In the genomic region with DNA sequence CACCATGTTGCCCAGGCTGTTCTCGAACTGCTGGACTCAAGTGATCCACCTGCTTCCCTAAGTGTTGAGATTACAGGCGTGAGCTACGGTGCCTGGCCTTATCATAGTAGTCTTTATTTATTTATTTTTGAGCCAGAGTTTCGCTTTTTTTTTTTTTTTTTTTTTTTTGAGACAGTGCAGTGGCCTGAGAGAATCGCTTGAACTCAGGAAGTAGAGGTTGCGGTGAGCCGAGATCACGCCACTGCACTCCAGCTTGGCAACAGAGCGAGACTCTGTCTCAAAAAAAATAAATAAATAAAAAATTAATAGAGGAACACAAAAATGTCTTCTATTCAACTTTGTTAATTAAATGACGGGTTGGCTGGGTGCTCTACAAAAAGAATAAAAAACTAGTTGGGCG, we compare ENCODE assay signal across 20 cellular contexts. TPM values are rescaled to one million over a fixed set of nuclear protein-coding genes. Genes with fewer than 3 reads are reported as not detected.
DNase-seq lines count a peak whose midpoint lies in the region; ATAC-seq and TF ChIP-seq lines count a peak whose summit lies in the region.
"Had no signal": no experiment of that assay in that cellular context is flagged by ENCODE, and none has a peak within 500 bp of the region (broad histone marks: within the 10 kb centered on the region; RNA-seq: fewer than 3 reads in every experiment).

No MANE protein-coding gene starts in this region.

- H3K4me3 Mint-ChIP-seq in activated naive CD4-positive, alpha-beta T cell treated with anti-CD3 and anti-CD28 coated beads, Interleukin-2, amount 50 U/mL, for 24 hours, result peak overlapping the region; percentile 76
- H3K4me3 Mint-ChIP-seq in activated CD8-positive, alpha-beta T cell treated with anti-CD3 and anti-CD28 coated beads, Interleukin-2, amount 10 ng/mL, durations not matched to agents 7 days and 5 days, result peak overlapping the region; percentile 28
- no peak overlapping the region for H3K4me3 Mint-ChIP-seq in memory B cell
- no peak overlapping the region for H3K4me3 Mint-ChIP-seq in type B pancreatic cell
- H3K4me3 Mint-ChIP-seq: GM23338; stimulated activated naive B cell treated with anti-CD40 and anti-IgM and Interleukin-4, amounts not matched to agents 10 μg/mL and 1 μg/mL and 100 μg/mL, for 72 hours had no signal

- no peaks in the 10 kb centered on the region for H3K9me3 Mint-ChIP-seq in activated naive CD4-positive, alpha-beta T cell treated with anti-CD3 and anti-CD28 coated beads, Interleukin-2, amount 50 U/mL, for 24 hours
- H3K9me3 Mint-ChIP-seq in activated CD8-positive, alpha-beta T cell treated with anti-CD3 and anti-CD28 coated beads, Interleukin-2, amount 10 ng/mL, durations not matched to agents 7 days and 5 days (ENCODE audit: insufficient read depth), result no peaks in the 10 kb centered on the region
- H3K9me3 Mint-ChIP-seq in memory B cell, result no peaks in the 10 kb centered on the region
- no peaks in the 10 kb centered on the region for H3K9me3 Mint-ChIP-seq in type B pancreatic cell
- H3K9me3 Mint-ChIP-seq: GM23338; stimulated activated naive B cell treated with anti-CD40 and anti-IgM and Interleukin-4, amounts not matched to agents 10 μg/mL and 1 μg/mL and 100 μg/mL, for 72 hours had no signal

- peak; percentile 57 for ATAC-seq in activated CD8-positive, alpha-beta T cell treated with anti-CD3 and anti-CD28 coated beads, Interleukin-2, amount 10 ng/mL, durations not matched to agents 7 days and 5 days
- ATAC-seq in memory B cell (ENCODE audit: low read depth) (no peak), GM18498 (IDR thresholded peaks at IDR 0.05; ENCODE audit: unreplicated experiment) (no peak), GM21381 (IDR thresholded peaks at IDR 0.05; ENCODE audit: unreplicated experiment) (no peak), GM19467 (IDR thresholded peaks at IDR 0.05; ENCODE audit: unreplicated experiment) (no peak)
- ATAC-seq: GM23338; stimulated activated naive B cell treated with anti-CD40 and anti-IgM and Interleukin-4, amounts not matched to agents 10 μg/mL and 1 μg/mL and 100 μg/mL, for 72 hours; upper lobe of right lung had no signal

- no peaks in the 10 kb centered on the region for H3K27me3 Mint-ChIP-seq in activated naive CD4-positive, alpha-beta T cell treated with anti-CD3 and anti-CD28 coated beads, Interleukin-2, amount 50 U/mL, for 24 hours
- no peaks in the 10 kb centered on the region for H3K27me3 Mint-ChIP-seq in activated CD8-positive, alpha-beta T cell treated with anti-CD3 and anti-CD28 coated beads, Interleukin-2, amount 10 ng/mL, durations not matched to agents 7 days and 5 days (ENCODE audit: low read depth)
- H3K27me3 Mint-ChIP-seq in memory B cell (no peaks in the 10 kb centered on the region), type B pancreatic cell (no peaks in the 10 kb centered on the region)
- H3K27me3 Mint-ChIP-seq: stimulated activated naive B cell treated with anti-CD40 and anti-IgM and Interleukin-4, amounts not matched to agents 10 μg/mL and 1 μg/mL and 100 μg/mL, for 72 hours had no signal

- peaks cover 13% of the 10 kb centered on the region for H3K36me3 Mint-ChIP-seq in activated naive CD4-positive, alpha-beta T cell treated with anti-CD3 and anti-CD28 coated beads, Interleukin-2, amount 50 U/mL, for 24 hours
- peaks cover 72% of the 10 kb centered on the region for H3K36me3 Mint-ChIP-seq in activated CD8-positive, alpha-beta T cell treated with anti-CD3 and anti-CD28 coated beads, Interleukin-2, amount 10 ng/mL, durations not matched to agents 7 days and 5 days (ENCODE audit: low read depth)
- peaks cover 24% of the 10 kb centered on the region for H3K36me3 Mint-ChIP-seq in memory B cell
- H3K36me3 Mint-ChIP-seq in type B pancreatic cell, result peaks cover 55% of the 10 kb centered on the region

- POLR2A ChIA-PET in activated CD8-positive, alpha-beta T cell treated with anti-CD3 and anti-CD28 coated beads, Interleukin-2, amount 10 ng/mL, durations not matched to agents 7 days and 5 days (lab: Charles Lee), result no interaction called here

- TF ChIP-seq CTCF in type B pancreatic cell (conservative IDR thresholded peaks at IDR 0.05), result no peak

- peaks cover 78% of the 10 kb centered on the region for H3K4me1 Mint-ChIP-seq in activated naive CD4-positive, alpha-beta T cell treated with anti-CD3 and anti-CD28 coated beads, Interleukin-2, amount 50 U/mL, for 24 hours
- peaks cover 61% of the 10 kb centered on the region for H3K4me1 Mint-ChIP-seq in activated CD8-positive, alpha-beta T cell treated with anti-CD3 and anti-CD28 coated beads, Interleukin-2, amount 10 ng/mL, durations not matched to agents 7 days and 5 days (ENCODE audit: low read depth)
- peaks cover 15% of the 10 kb centered on the region for H3K4me1 Mint-ChIP-seq in memory B cell
- peaks cover 25% of the 10 kb centered on the region for H3K4me1 Mint-ChIP-seq in type B pancreatic cell (ENCODE audit: unreplicated experiment)

- no peak for DNase-seq in activated naive CD4-positive, alpha-beta T cell (lab: John Stamatoyannopoulos, UW)
- peak; percentile 70 for DNase-seq in activated CD8-positive, alpha-beta T cell treated with anti-CD3 and anti-CD28 coated beads, Interleukin-2, amount 10 ng/mL, durations not matched to agents 7 days and 5 days
- DNase-seq in memory B cell (ENCODE audit: low spot score in 2 of 2), result no peak
- no peak for DNase-seq in type B pancreatic cell (ENCODE audit: extremely low spot score, unreplicated experiment)
- DNase-seq: activated CD4-positive, alpha-beta T cell treated with anti-CD3 and anti-CD28 coated beads, Interleukin-2, amount 50 U/mL, for 4 hours; activated effector memory CD4-positive, alpha-beta T cell treated with anti-CD3 and anti-CD28 coated beads, Interleukin-2, amount 50 U/mL, for 16 hours; MG63; NCI-H187 treated with DMSO at 0.1 percent for 48 hours; NCI-H446; occipital lobe; SK-N-SH; stimulated activated naive B cell treated with anti-CD40 and anti-IgM and Interleukin-4, amounts not matched to agents 10 μg/mL and 1 μg/mL and 100 μg/mL, for 72 hours; upper lobe of right lung had no signal

- H3K27ac Mint-ChIP-seq in activated naive CD4-positive, alpha-beta T cell treated with anti-CD3 and anti-CD28 coated beads, Interleukin-2, amount 50 U/mL, for 24 hours, result peak overlapping the region; percentile 93
- H3K27ac Mint-ChIP-seq in activated CD8-positive, alpha-beta T cell treated with anti-CD3 and anti-CD28 coated beads, Interleukin-2, amount 10 ng/mL, durations not matched to agents 7 days and 5 days, result peak overlapping the region; percentile 67
- H3K27ac Mint-ChIP-seq in memory B cell, result peak overlapping the region; percentile 68
- peak overlapping the region; percentile 50 for H3K27ac Mint-ChIP-seq in type B pancreatic cell
- H3K27ac Mint-ChIP-seq: GM23338; stimulated activated naive B cell treated with anti-CD40 and anti-IgM and Interleukin-4, amounts not matched to agents 10 μg/mL and 1 μg/mL and 100 μg/mL, for 72 hours had no signal

- CTCF ChIA-PET in activated CD8-positive, alpha-beta T cell treated with anti-CD3 and anti-CD28 coated beads, Interleukin-2, amount 10 ng/mL, durations not matched to agents 7 days and 5 days (lab: Charles Lee), result interaction anchor here (1.0 to 1.8 kb wide), 4 partner anchors 12 to 159 kb away, joined by 4 to 7 read pairs (median 5); a partner anchor contains a TSS

RNA-seq across cellular contexts. Expression of a gene that starts 12.9 kb away (rescaled TPM):
- total RNA-seq in activated CD8-positive, alpha-beta T cell treated with anti-CD3 and anti-CD28 coated beads, Interleukin-2, amount 10 ng/mL, durations not matched to agents 7 days and 5 days, result 100 to 1,000 TPM; 137 to 142 TPM
- total RNA-seq in type B pancreatic cell (ENCODE audit: low replicate concordance), result 144 and 189 TPM in 2 replicates

RNA-seq across cellular contexts. Expression of a gene that starts 26.1 kb away (rescaled TPM):
- total RNA-seq in activated CD8-positive, alpha-beta T cell treated with anti-CD3 and anti-CD28 coated beads, Interleukin-2, amount 10 ng/mL, durations not matched to agents 7 days and 5 days, result 1 to 10 TPM; 1.0 to 1.5 TPM
- 0.07 and 0.97 TPM in 2 replicates for total RNA-seq in type B pancreatic cell (ENCODE audit: low replicate concordance)
- total RNA-seq: frontal cortex, occipital lobe, right atrium auricular region had no signal

Comparison
In these comparisons a context has a peak if more than half of its experiments do, and no peak if none do; other contexts are left out.
1. H3K4me3 Mint-ChIP-seq: peak in activated naive CD4-positive, alpha-beta T cell treated with anti-CD3 and anti-CD28 coated beads, Interleukin-2, amount 50 U/mL, for 24 hours (single experiment) and activated CD8-positive, alpha-beta T cell treated with anti-CD3 and anti-CD28 coated beads, Interleukin-2, amount 10 ng/mL, durations not matched to agents 7 days and 5 days (single experiment); none in memory B cell (single experiment) and type B pancreatic cell (single experiment).
2. Peak in every context shown above with its lines, with median percentiles within 50 percentile points of each other: H3K27ac Mint-ChIP-seq.